In the genomic region with DNA sequence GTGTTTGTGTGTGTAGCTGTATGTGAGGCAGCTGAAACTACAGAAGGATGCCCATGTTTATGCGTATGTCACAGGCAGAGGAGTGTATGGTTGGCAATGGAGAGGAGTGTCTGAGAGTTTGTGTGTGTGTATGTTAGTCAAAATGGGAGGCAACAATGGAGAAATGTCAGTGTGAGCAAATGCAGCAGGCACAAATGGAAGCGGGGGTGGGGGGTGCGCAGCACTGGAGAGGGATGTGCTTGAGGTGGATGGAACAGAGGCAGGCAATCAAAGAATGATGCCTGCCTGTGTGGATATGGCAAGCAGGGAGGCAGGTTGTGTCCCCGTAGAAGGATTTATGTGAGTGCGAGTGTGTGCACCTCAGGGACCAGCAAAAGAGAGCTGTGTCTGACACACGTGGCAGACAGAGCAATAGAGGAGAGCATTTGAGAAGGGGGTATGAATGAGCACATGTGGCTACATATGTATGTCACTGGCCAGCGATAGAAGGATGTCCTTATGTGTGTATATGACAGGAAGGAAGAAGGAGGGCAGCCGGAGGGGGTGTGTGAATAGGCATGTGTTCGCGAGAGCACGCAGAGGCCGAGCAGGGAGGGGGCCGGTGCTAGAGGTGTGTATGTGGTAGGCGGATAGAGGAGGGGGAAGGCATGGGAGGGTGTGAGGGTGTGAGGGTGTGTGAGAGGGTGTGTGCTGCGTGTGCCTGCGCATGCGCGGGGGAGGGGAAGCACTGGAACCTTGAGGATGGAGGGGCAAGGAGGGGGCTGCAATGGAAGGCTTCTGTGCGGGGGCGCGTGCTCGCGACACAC, we compare ENCODE assay signal across 1 cellular context.
TF ChIP-seq lines count a peak whose summit lies in the region.

No MANE protein-coding gene starts in this region.

TF ChIP-seq in HepG2, 621 proteins besides CTCF, POLR2A, EP300 and RAD21 (continued from another document):
- no peak for TF ChIP-seq NCOA1 (CRISPR knock-in tag; IDR thresholded peaks at IDR 0.05)
- no peak for TF ChIP-seq NR2F1 (CRISPR knock-in tag; IDR thresholded peaks at IDR 0.05)
- no peak for TF ChIP-seq MZF1 (CRISPR knock-in tag; IDR thresholded peaks at IDR 0.05; ENCODE audit: borderline replicate concordance)
